Comparison of ENCODE assay signal across 16 cellular contexts in the genomic region with DNA sequence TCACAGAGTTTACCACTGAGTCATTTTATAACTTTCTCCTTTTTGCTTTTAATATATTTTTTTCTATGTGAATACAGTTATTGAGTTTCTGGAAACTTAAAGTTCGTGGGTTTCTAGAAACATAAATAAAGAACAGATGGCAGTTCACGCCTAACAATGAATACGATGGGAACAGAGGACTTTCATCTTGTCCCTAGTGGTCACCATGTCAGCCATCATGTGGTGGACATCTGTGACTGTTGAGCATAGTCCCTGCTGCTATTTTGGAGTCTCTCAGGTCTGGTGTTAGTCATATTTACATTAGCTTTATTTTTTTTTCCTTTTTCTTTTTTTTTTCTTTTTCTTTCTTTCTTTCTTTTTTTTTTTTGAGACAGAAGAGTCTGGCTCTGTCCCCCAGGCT.
A peak's percentile ranks its signal among the peaks of the same experiment; 100 is the strongest.
DNase-seq lines count a peak whose midpoint lies in the region; ATAC-seq and TF ChIP-seq lines count a peak whose summit lies in the region.
"Had no signal": no experiment of that assay in that cellular context is flagged by ENCODE, and none has a peak within 500 bp of the region (broad histone marks: within the 10 kb centered on the region; RNA-seq: fewer than 3 reads in every experiment).

No MANE protein-coding gene starts in this region.

- TF ChIP-seq CTCF in HFF-Myc (IDR thresholded peaks at IDR 0.05; ENCODE audit: low read depth, low read length, missing control alignments) (no peak), endodermal cell (conservative IDR thresholded peaks at IDR 0.05) (peak; percentile 29), glutamatergic neuron (IDR thresholded peaks at IDR 0.05; ENCODE audit: partially characterized antibody, unreplicated experiment) (peak; percentile 26), type B pancreatic cell (conservative IDR thresholded peaks at IDR 0.05) (no peak)

- H3K36me3 Mint-ChIP-seq in endodermal cell (ENCODE audit: low read depth) (peaks cover 2% of the 10 kb centered on the region), glutamatergic neuron (ENCODE audit: unreplicated experiment) (no peaks in the 10 kb centered on the region), type B pancreatic cell (no peaks in the 10 kb centered on the region)

- ATAC-seq in GM18873 (IDR thresholded peaks at IDR 0.05; ENCODE audit: low FRiP score, unreplicated experiment): no peak

- H3K27ac Mint-ChIP-seq in endodermal cell: no peak overlapping the region
- peak overlapping the region; percentile 97 for H3K27ac Mint-ChIP-seq in glutamatergic neuron (ENCODE audit: unreplicated experiment)
- no peak overlapping the region for H3K27ac Mint-ChIP-seq in type B pancreatic cell
- H3K27ac Mint-ChIP-seq: CD4-positive, alpha-beta memory T cell; H9; HFFc6 had no signal

- no peaks in the 10 kb centered on the region for H3K36me3 ChIP-seq in endodermal cell (ENCODE audit: control insufficient read depth, insufficient read depth, low read length)
- H3K36me3 ChIP-seq: BE2C had no signal

- H3K4me1 ChIP-seq in endodermal cell (ENCODE audit: control insufficient read depth, insufficient read depth, low read length): no peaks in the 10 kb centered on the region

- H3K9ac ChIP-seq in endodermal cell (ENCODE audit: extremely low read depth, low read length, poor library complexity, severe bottlenecking): no peak overlapping the region

- 64 to 67% methylated on average over 3 of the region's 3 CpGs for WGBS in endodermal cell (ENCODE audit: insufficient coverage in 1 of 2, insufficient read length in 1 of 2), 2 experiments

- no peaks in the 10 kb centered on the region for H3K9me3 ChIP-seq in endodermal cell (ENCODE audit: control insufficient read depth, low read length)
- H3K9me3 ChIP-seq: BE2C had no signal

- H3K4me1 Mint-ChIP-seq in endodermal cell (peaks cover 7% of the 10 kb centered on the region), glutamatergic neuron (ENCODE audit: low read depth, unreplicated experiment) (peaks cover 22% of the 10 kb centered on the region), type B pancreatic cell (ENCODE audit: unreplicated experiment) (no peaks in the 10 kb centered on the region)
- H3K4me1 Mint-ChIP-seq: CD4-positive, alpha-beta memory T cell had no signal

- peak; percentile 50 for DNase-seq in HFF-Myc (ENCODE audit: extremely low read depth, low read depth)
- no peak for DNase-seq in endodermal cell
- DNase-seq in glutamatergic neuron: peak; percentile 29
- no peak for DNase-seq in OCI-M1 (lab: John Stamatoyannopoulos, UW)
- DNase-seq in type B pancreatic cell (ENCODE audit: extremely low spot score, unreplicated experiment): no peak
- no peak for DNase-seq in central memory CD4-positive, alpha-beta T cell
- DNase-seq: BE2C; CD4-positive, alpha-beta memory T cell; DND-41; GDM1; GOT3; H9; HFFc6 had no signal

- H3K9me3 Mint-ChIP-seq in endodermal cell (no peaks in the 10 kb centered on the region), glutamatergic neuron (ENCODE audit: unreplicated experiment) (peaks cover 8% of the 10 kb centered on the region), type B pancreatic cell (no peaks in the 10 kb centered on the region)
- H3K9me3 Mint-ChIP-seq: CD4-positive, alpha-beta memory T cell; H9; HFFc6 had no signal

- no peak overlapping the region for H3K4me3 Mint-ChIP-seq in endodermal cell
- H3K4me3 Mint-ChIP-seq in glutamatergic neuron (ENCODE audit: unreplicated experiment): peak overlapping the region; percentile 30
- H3K4me3 Mint-ChIP-seq in type B pancreatic cell: no peak overlapping the region
- H3K4me3 Mint-ChIP-seq: CD4-positive, alpha-beta memory T cell; H9; HFFc6 had no signal

- no peak overlapping the region for H3K4me3 ChIP-seq in HFF-Myc (replicated peaks; ENCODE audit: low read depth, low read length)
- H3K4me3 ChIP-seq in endodermal cell (ENCODE audit: low read length): no peak overlapping the region

- no peak overlapping the region for H3K27ac ChIP-seq in endodermal cell (ENCODE audit: low read depth, low read length)
- H3K27ac ChIP-seq: C4-2B, HL-60 had no signal

- H3K27me3 ChIP-seq in endodermal cell (ENCODE audit: control insufficient read depth, insufficient read depth, low read length, poor library complexity, severe bottlenecking): no peaks in the 10 kb centered on the region
- H3K27me3 ChIP-seq: BE2C had no signal

- H3K27me3 Mint-ChIP-seq in endodermal cell (ENCODE audit: insufficient read depth) (no peaks in the 10 kb centered on the region), glutamatergic neuron (ENCODE audit: unreplicated experiment) (peaks cover 4% of the 10 kb centered on the region), type B pancreatic cell (no peaks in the 10 kb centered on the region)
- H3K27me3 Mint-ChIP-seq: CD4-positive, alpha-beta memory T cell had no signal

Comparison
In these comparisons a context has a peak if more than half of its experiments do, and no peak if none do; other contexts are left out.
1. DNase-seq: peak in HFF-Myc (single experiment) and glutamatergic neuron (single experiment); none in endodermal cell (single experiment), OCI-M1 (single experiment), type B pancreatic cell (single experiment) and central memory CD4-positive, alpha-beta T cell (single experiment).
2. CTCF ChIP-seq: peak in endodermal cell (single experiment) and glutamatergic neuron (single experiment); none in HFF-Myc (single experiment) and type B pancreatic cell (single experiment).